In genomic region chr3:107189158-107189791, GRCh38 we compare ENCODE assay signal across 22 cellular contexts.
"Had no signal": no experiment of that assay in that cellular context is flagged by ENCODE, and none has a peak within 500 bp of the region (broad histone marks: within the 10 kb centered on the region; RNA-seq: fewer than 3 reads in every experiment).

No MANE protein-coding gene starts in this region.

- H3K27me3 Mint-ChIP-seq: IgD-negative memory B cell had no signal

- H3K4me2 ChIP-seq: KMS-11, SK-N-SH had no signal

- DNase-seq: Kasumi-1, MM.1S, NCI-H1092 treated with DMSO at 0.1 percent for 48 hours, NCI-H1417, NCI-H1436 treated with DMSO at 0.1 percent for 48 hours, NCI-H1694, NCI-H187 treated with DMSO at 0.1 percent for 48 hours, NCI-H2029 treated with DMSO at 0.1 percent for 48 hours, NCI-H2171 treated with DMSO at 0.1 percent for 48 hours, NCI-H345, NCI-H446 treated with DMSO at 0.1 percent for 48 hours, NCI-H510A treated with DMSO at 0.1 percent for 48 hours, NCI-H526, PC-3, SHP77, SK-N-SH had no signal

- H3K4me1 Mint-ChIP-seq: IgD-negative memory B cell had no signal

- ATAC-seq: K562, Panc1, PC-3 had no signal

- H3K4me3 ChIP-seq: K562 had no signal

- H3K9me3 ChIP-seq: SK-N-SH had no signal

- H3K27ac Mint-ChIP-seq: IgD-negative memory B cell had no signal

- H3K36me3 Mint-ChIP-seq: IgD-negative memory B cell had no signal

- H3K27ac ChIP-seq: HL-60, KMS-11, RWPE1 had no signal

- H3K4me3 Mint-ChIP-seq: IgD-negative memory B cell had no signal

- H3K9me3 Mint-ChIP-seq: IgD-negative memory B cell had no signal

- H3K9ac ChIP-seq: KMS-11, SK-N-SH had no signal
